26 cellular contexts compared by ENCODE assay signal in genomic region chr3:147618636-147619035, GRCh38.
DNase-seq lines count a peak whose midpoint lies in the region; ATAC-seq, FAIRE-seq and TF ChIP-seq lines count a peak whose summit lies in the region.
"Had no signal": no experiment of that assay in that cellular context is flagged by ENCODE, and none has a peak within 500 bp of the region (broad histone marks: within the 10 kb centered on the region; RNA-seq: fewer than 3 reads in every experiment).

No MANE protein-coding gene starts in this region.

- POLR2A ChIA-PET in HepG2 (lab: Yijun Ruan, JAX) = no interaction called here

- H3K4me3 ChIP-seq in HUES48 (ENCODE audit: low read depth, low read length) = no peak overlapping the region
- H3K4me3 ChIP-seq in HepG2 (replicated peaks in 1 of 3; ENCODE audit: insufficient read depth in 1 of 3, low read depth in 2 of 3, low read length in 3 of 3) = no peak overlapping the region
- H3K4me3 ChIP-seq in small intestine (ENCODE audit: low read depth in 1 of 2, low read length in 2 of 2) = no peak overlapping the region
- H3K4me3 ChIP-seq: adrenal gland; BLaER1 treated with 17β-estradiol and CSF1 and Interleukin-3, amounts not matched to agents 10 nM and 100 nM; lower lobe of right lung; upper lobe of right lung had no signal

- no peak for TF ChIP-seq CTCF in HepG2 (CRISPR knock-in tag; IDR thresholded peaks at IDR 0.05)

- WGBS in HepG2 (ENCODE audit: low lambda C conversion rate) = 0% methylated on average over 4 of the region's 4 CpGs
- WGBS in small intestine, 3 donors = 53 to 68% (median 62%) methylated on average over 4 of the region's 4 CpGs

- no peak overlapping the region for H2AFZ ChIP-seq in HepG2 (ENCODE audit: low read length)

- intact Hi-C loops in HepG2 (cut with micrococcal nuclease; ENCODE audit: unreplicated experiment) = loop anchor here (10.0 kb wide), 1 partner anchor 254 kb away; no protein-coding TSS in a partner anchor

- H3K4me1 ChIP-seq in HUES48 (ENCODE audit: control insufficient read depth, insufficient read depth, low read length) (peaks cover 19% of the 10 kb centered on the region), HepG2 (ENCODE audit: insufficient read depth, low read length) (no peaks in the 10 kb centered on the region), small intestine (ENCODE audit: control insufficient read depth in 2 of 2, insufficient read depth in 1 of 2, low read depth in 1 of 2, low read length in 1 of 2) (no peaks in the 10 kb centered on the region)
- H3K4me1 ChIP-seq: adrenal gland, lower lobe of right lung, upper lobe of right lung had no signal

- no peak for ATAC-seq in HepG2
- ATAC-seq: HCT116; lower lobe of right lung; naive thymus-derived CD4-positive, alpha-beta T cell; upper lobe of right lung had no signal

- H3K9ac ChIP-seq in HUES48 (ENCODE audit: low read depth, low read length) = no peak overlapping the region
- no peak overlapping the region for H3K9ac ChIP-seq in HepG2 (ENCODE audit: insufficient read depth, low read depth, low read length)
- H3K9ac ChIP-seq: BLaER1 treated with 17β-estradiol and CSF1 and Interleukin-3, amounts not matched to agents 10 nM and 100 nM had no signal

- no peak for TF ChIP-seq RAD21 in HepG2 (CRISPR knock-in tag; IDR thresholded peaks at IDR 0.05)

- CTCF ChIA-PET in HepG2 (lab: Yijun Ruan, JAX; ENCODE audit: low intra/inter-chr PET ratio, low total read pairs) = no interaction called here

- no TSS peak for BruUV-seq in HepG2 (replicated peaks; lab: Mats Ljungman, UMichigan)

- in situ Hi-C loops in HepG2 (cut with HindIII; ENCODE audit: extremely low pct_ligation_motif_present, low pct_unique_long_range_greater_than_20kb) = no loop called here

- FAIRE-seq in HepG2 (lab: Jason Lieb, UNC) = no peak
- FAIRE-seq in small intestine (lab: Jason Lieb, UNC) = no peak

- no peaks in the 10 kb centered on the region for H4K20me1 ChIP-seq in HepG2 (ENCODE audit: insufficient read depth, low read length)
- H4K20me1 ChIP-seq: BLaER1 treated with 17β-estradiol and CSF1 and Interleukin-3, amounts not matched to agents 10 nM and 100 nM had no signal

- no peak overlapping the region for H3K4me2 ChIP-seq in HepG2 (ENCODE audit: low read depth, low read length)

- DNase-seq in NCI-H524 (lab: John Stamatoyannopoulos, UW) (peak; percentile 7 to 34), cerebellar nuclear complex (lab: John Stamatoyannopoulos, UW) (peak; percentile 3 to 60), retina (peak; percentile 21), HepG2 (ENCODE audit: low spot score) (no peak), SHP77 treated with DMSO at 0.1 percent for 48 hours (lab: John Stamatoyannopoulos, UW) (no peak), small intestine (no peak)
- DNase-seq: activated CD4-positive, alpha-beta memory T cell treated with anti-CD3 and anti-CD28 coated beads for 36 hours; activated CD4-positive, CD25-positive, alpha-beta regulatory T cell treated with anti-CD3 and anti-CD28 coated beads, Interleukin-2, amount 50 U/mL, for 72 hours; activated CD8-positive, alpha-beta memory T cell treated with anti-CD3 and anti-CD28 coated beads, Interleukin-2, amount 50 U/mL, for 48 hours; activated naive CD4-positive, alpha-beta T cell treated with anti-CD3 and anti-CD28 coated beads for 36 hours; adrenal gland; brain microvascular endothelial cell; DMS53; hippocampal formation; lower lobe of right lung; naive thymus-derived CD4-positive, alpha-beta T cell; NCI-H1092; NCI-H2081; NCI-H226; NCI-H82; stimulated activated naive CD4-positive, alpha-beta T cell; T-helper 2 cell; upper lobe of right lung had no signal

- no peaks in the 10 kb centered on the region for H3K79me2 ChIP-seq in HepG2 (ENCODE audit: insufficient read depth, low read length)

- H3K27me3 ChIP-seq in HUES48 (ENCODE audit: control insufficient read depth, insufficient read depth, low read length) (no peaks in the 10 kb centered on the region), HepG2 (ENCODE audit: control insufficient read depth in 1 of 2, insufficient read depth in 2 of 2, low read length in 2 of 2) (no peaks in the 10 kb centered on the region), small intestine (ENCODE audit: control insufficient read depth in 2 of 2, insufficient read depth in 2 of 2, low read length in 2 of 2) (no peaks in the 10 kb centered on the region)
- H3K27me3 ChIP-seq: adrenal gland; BLaER1 treated with 17β-estradiol and CSF1 and Interleukin-3, amounts not matched to agents 10 nM and 100 nM; brain microvascular endothelial cell; upper lobe of right lung had no signal

- H3K36me3 ChIP-seq in HUES48 (ENCODE audit: control insufficient read depth, insufficient read depth, low read length) = no peaks in the 10 kb centered on the region
- no peaks in the 10 kb centered on the region for H3K36me3 ChIP-seq in HepG2 (replicated peaks in 1 of 2; ENCODE audit: control insufficient read depth in 1 of 2, insufficient read depth in 2 of 2, low read length in 2 of 2)
- no peaks in the 10 kb centered on the region for H3K36me3 ChIP-seq in small intestine (ENCODE audit: control insufficient read depth in 2 of 2, insufficient read depth in 2 of 2, low read length in 2 of 2)
- H3K36me3 ChIP-seq: adrenal gland; BLaER1 treated with 17β-estradiol and CSF1 and Interleukin-3, amounts not matched to agents 10 nM and 100 nM; brain microvascular endothelial cell; lower lobe of right lung; upper lobe of right lung had no signal

- H3K27ac ChIP-seq in HUES48 (ENCODE audit: low read depth, low read length) (peak overlapping the region; percentile 48), HepG2 (ENCODE audit: extremely low read length, insufficient read depth, low read length) (no peak overlapping the region), small intestine (ENCODE audit: low read depth in 1 of 2, low read length in 1 of 2) (no peak overlapping the region)
- H3K27ac ChIP-seq: adrenal gland; BLaER1 treated with 17β-estradiol and CSF1 and Interleukin-3, amounts not matched to agents 10 nM and 100 nM; brain microvascular endothelial cell; lower lobe of right lung; upper lobe of right lung had no signal

- TF ChIP-seq EP300 in HepG2 (IDR thresholded peaks at IDR 0.05; ENCODE audit: low read depth in 2 of 2, low read length in 2 of 2) (no peak), HepG2 (CRISPR knock-in tag; IDR thresholded peaks at IDR 0.05; ENCODE audit: borderline replicate concordance) (no peak)

- H3K9me3 ChIP-seq in HUES48 (ENCODE audit: control insufficient read depth, insufficient read depth, low read length) = no peaks in the 10 kb centered on the region
- H3K9me3 ChIP-seq in HepG2 (ENCODE audit: low read length) = no peaks in the 10 kb centered on the region
- no peaks in the 10 kb centered on the region for H3K9me3 ChIP-seq in small intestine (ENCODE audit: control insufficient read depth, low read depth)
- H3K9me3 ChIP-seq: adrenal gland; BLaER1 treated with 17β-estradiol and CSF1 and Interleukin-3, amounts not matched to agents 10 nM and 100 nM; lower lobe of right lung; upper lobe of right lung had no signal

- TF ChIP-seq POLR2A in HepG2 (IDR thresholded peaks at IDR 0.05; ENCODE audit: insufficient read depth in 1 of 2, low read depth in 2 of 2, low read length in 2 of 2) = no peak

TF ChIP-seq in HepG2, 621 proteins besides CTCF, POLR2A, EP300 and RAD21:
- no peak for TF ChIP-seq ZNF331 (CRISPR knock-in tag; IDR thresholded peaks at IDR 0.05)

Comparison
In these comparisons a context has a peak if more than half of its experiments do, and no peak if none do; other contexts are left out.
1. DNase-seq: peak in NCI-H524 (2 of 2), cerebellar nuclear complex (2 of 2) and retina (single experiment); none in HepG2 (single experiment), SHP77 treated with DMSO at 0.1 percent for 48 hours (single experiment) and small intestine (single experiment).